ENCODE assay signal across 7 cellular contexts in the genomic region with DNA sequence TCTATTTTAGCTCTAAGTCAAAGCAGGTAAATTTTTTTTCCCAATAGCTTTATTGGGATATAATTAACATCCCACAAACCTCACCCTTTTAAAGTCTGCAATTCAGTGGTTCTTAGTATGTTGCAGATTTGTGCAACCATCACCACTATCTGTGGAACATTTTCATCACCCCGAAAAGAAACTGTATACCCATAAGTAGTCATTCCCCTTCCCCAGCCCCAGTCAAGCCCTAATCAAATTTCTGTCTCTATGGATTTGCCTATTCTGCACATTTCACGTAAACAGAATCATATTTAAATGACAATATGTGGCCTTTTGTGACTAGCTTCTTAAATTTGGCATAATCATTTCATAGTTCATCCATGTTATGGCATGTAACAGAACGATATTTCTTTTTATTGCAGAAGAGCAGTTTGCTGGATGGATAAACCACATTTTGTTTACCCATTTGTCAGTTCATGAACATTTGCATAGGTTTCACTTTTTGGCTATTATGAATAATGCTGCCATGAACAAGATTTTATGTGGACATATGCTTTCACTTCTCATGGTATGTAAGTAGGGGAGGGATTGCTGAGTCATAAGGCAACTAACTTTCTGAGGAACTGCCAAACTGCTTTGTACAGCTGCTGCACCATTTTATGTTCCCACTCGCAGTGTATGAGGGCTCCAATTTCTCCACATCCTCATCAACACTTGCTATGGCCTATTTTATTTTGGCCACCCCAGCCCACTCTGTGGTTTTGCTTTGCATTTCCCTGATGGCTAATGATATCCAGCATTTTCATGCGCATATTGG. TPM values are rescaled to one million over a fixed set of nuclear protein-coding genes. Genes with fewer than 3 reads are reported as not detected.
DNase-seq lines count a peak whose midpoint lies in the region; ATAC-seq, FAIRE-seq and TF ChIP-seq lines count a peak whose summit lies in the region.

No MANE protein-coding gene starts in this region.

- ATAC-seq in GM18505 (IDR thresholded peaks at IDR 0.05; ENCODE audit: unreplicated experiment) (peak; percentile 98), GM21717 (IDR thresholded peaks at IDR 0.05; ENCODE audit: unreplicated experiment) (peak; percentile 99), GM12878 (peak; percentile 100)

- no peaks in the 10 kb centered on the region for H3K9me3 ChIP-seq in GM12878 (replicated peaks; ENCODE audit: control insufficient read depth, insufficient read depth, low read length)
- no peaks in the 10 kb centered on the region for H3K9me3 ChIP-seq in small intestine (ENCODE audit: control insufficient read depth, low read depth)
- no peaks in the 10 kb centered on the region for H3K9me3 ChIP-seq in BE2C

- H3K79me2 ChIP-seq in GM12878 (ENCODE audit: control insufficient read depth, insufficient read depth, low read length): no peaks in the 10 kb centered on the region

- CTCF ChIA-PET in GM12878 (lab: Yijun Ruan, JAX): no interaction called here

- SMC1A ChIA-PET in GM12878 (lab: Charles Lee; ENCODE audit: uncharacterized antibody, unreplicated experiment): interaction anchor here (1.3 kb wide), 3 partner anchors 8 to 68 kb away, joined by 3 read pairs; no protein-coding TSS in a partner anchor

- no peak overlapping the region for H3K9ac ChIP-seq in GM12878 (ENCODE audit: control insufficient read depth, insufficient read depth, low read length)

- H3K36me3 ChIP-seq in GM12878 (ENCODE audit: control insufficient read depth in 2 of 2, insufficient read depth in 2 of 2, low read length in 1 of 2) (no peaks in the 10 kb centered on the region; a peak in 1 of 4 replicates), small intestine (ENCODE audit: control insufficient read depth in 2 of 2, insufficient read depth in 2 of 2, low read length in 2 of 2) (peaks cover 0 to 11% of the 10 kb centered on the region in 2 donors), BE2C (no peaks in the 10 kb centered on the region; the same call in 1 of the 2 replicates)

- H3K27me3 ChIP-seq in GM12878 (replicated peaks in 1 of 2; ENCODE audit: control insufficient read depth in 2 of 2, insufficient read depth in 2 of 2, low read length in 1 of 2) (no peaks in the 10 kb centered on the region), small intestine (ENCODE audit: control insufficient read depth in 2 of 2, insufficient read depth in 2 of 2, low read length in 2 of 2) (no peaks in the 10 kb centered on the region), BE2C (no peaks in the 10 kb centered on the region)

- no peak for TF ChIP-seq RAD21 in GM12878 (IDR thresholded peaks at IDR 0.05; ENCODE audit: insufficient read depth, low read depth, low read length)

- peak overlapping the region; percentile 51 for H3K27ac ChIP-seq in GM12878 (ENCODE audit: control insufficient read depth, insufficient read depth)
- peak overlapping the region in 1 of 2 donors; percentile 45 for H3K27ac ChIP-seq in small intestine (ENCODE audit: low read depth in 1 of 2, low read length in 1 of 2)

- peak overlapping the region; percentile 49 for H3K4me3 ChIP-seq in GM12878
- no peak overlapping the region for H3K4me3 ChIP-seq in small intestine (ENCODE audit: low read depth in 1 of 2, low read length in 2 of 2)
- H3K4me3 ChIP-seq in BE2C (ENCODE audit: low read depth, low read length): no peak overlapping the region

- H3K4me2 ChIP-seq in GM12878 (ENCODE audit: control insufficient read depth, insufficient read depth): peak overlapping the region; percentile 45

- intact Hi-C loops in GM12878 (cut with micrococcal nuclease; ENCODE audit: unreplicated experiment): loop anchor here (5.0 kb wide), 1 partner anchor 441 kb away; no protein-coding TSS in a partner anchor

- TF ChIP-seq POLR2A in GM18505 (IDR thresholded peaks at IDR 0.05; ENCODE audit: borderline replicate concordance, extremely low read depth, insufficient read depth, insufficient read length) (no peak), GM12878 (IDR thresholded peaks at IDR 0.05; ENCODE audit: low read depth, low read length) (no peak)

- peak; percentile 95 for FAIRE-seq in GM12878 (lab: Jason Lieb, UNC)
- no peak for FAIRE-seq in small intestine (lab: Jason Lieb, UNC)

- peak; percentile 91 to 93 for TF ChIP-seq EP300 in GM12878 (IDR thresholded peaks at IDR 0.05; ENCODE audit: borderline replicate concordance in 1 of 2, control insufficient read depth in 1 of 2, low read depth in 2 of 2, low read length in 2 of 2)

- 7% methylated on average over 5 of the region's 5 CpGs for WGBS in GM12878 (ENCODE audit: insufficient coverage, insufficient replicate concordance, low lambda C conversion rate, missing lambda C conversion rate)
- 66 to 73% (median 67%) methylated on average over 5 of the region's 5 CpGs for WGBS in small intestine, 3 donors

- DNase-seq in KBM-7 (peak; percentile 45), GM12878 (ENCODE audit: low read depth, low spot score) (peak; percentile 94), small intestine (peak; percentile 41), BE2C (no peak), NK-92 (lab: John Stamatoyannopoulos, UW; ENCODE audit: unreplicated experiment) (no peak)

- POLR2A ChIA-PET in GM12878 (lab: Charles Lee): no interaction called here

- no peak for TF ChIP-seq CTCF in GM12878 (IDR thresholded peaks at IDR 0.05 in 2 of 3, conservative IDR thresholded peaks at IDR 0.05 in 1 of 3; ENCODE audit: control insufficient read depth in 2 of 3, extremely low read depth in 1 of 3, insufficient read depth in 1 of 3, low read depth in 3 of 3, low read length in 3 of 3)
- TF ChIP-seq CTCF in BE2C (IDR thresholded peaks at IDR 0.05; ENCODE audit: low read depth, low read length): no peak

- BruUV-seq in GM12878 (replicated peaks; lab: Mats Ljungman, UMichigan): no TSS peak

- in situ Hi-C loops in KBM-7 (cut with MboI; ENCODE audit: low pct_unique_long_range_greater_than_20kb, low sequenced_read_pairs): no loop called here
- in situ Hi-C loops in GM12878 (cut with MboI): no loop called here

- H4K20me1 ChIP-seq in GM12878 (ENCODE audit: control insufficient read depth, insufficient read depth): no peaks in the 10 kb centered on the region

- no peak overlapping the region; the same call in 1 of the 2 replicates for H2AFZ ChIP-seq in GM12878 (ENCODE audit: control insufficient read depth, low read depth, low read length)

- H3K4me1 ChIP-seq in GM12878 (ENCODE audit: control insufficient read depth, insufficient read depth, low read length): peaks cover 9% of the 10 kb centered on the region; the same call in 1 of the 2 replicates
- peaks cover 6% of the 10 kb centered on the region in 2 donors for H3K4me1 ChIP-seq in small intestine (ENCODE audit: control insufficient read depth in 2 of 2, insufficient read depth in 1 of 2, low read depth in 1 of 2, low read length in 1 of 2)
- H3K4me1 ChIP-seq in BE2C: peaks cover 18% of the 10 kb centered on the region

- RAD21 ChIA-PET in GM12878 (lab: Charles Lee; ENCODE audit: unreplicated experiment): no interaction called here

TF ChIP-seq in GM12878, 131 proteins besides CTCF, POLR2A, EP300 and RAD21 (continues in another document):
- TF ChIP-seq GATAD2B (conservative IDR thresholded peaks at IDR 0.05; ENCODE audit: low read depth): peak; percentile 70
- no peak for TF ChIP-seq NR2C1 (IDR thresholded peaks at IDR 0.05)

RNA-seq across cellular contexts. Expression of gene SLC46A3, which starts 10.9 kb away (rescaled TPM):
- 11.1 and 11.3 TPM in 2 replicates for total RNA-seq in GM12878 (2013; cell fraction: nucleolus; rRNA removed)
- total RNA-seq in GM12878 (2014; rRNA removed): 10.6 and 10.7 TPM in 2 replicates
- total RNA-seq in GM12878 (2014; rRNA removed; fragmentation: Illumina TruSeq; extraction: Trizol): 7.3 and 8.2 TPM in 2 replicates
- total RNA-seq in GM12878 (2021): 8.3 and 9.5 TPM in 2 replicates
- 4.6 TPM for polyA plus RNA-seq in GM12878 (2011; ENCODE audit: low read depth)
- polyA plus RNA-seq in GM12878 (2011; rRNA removed): 15.6 and 17.5 TPM in 2 replicates
- 7.1 and 8.1 TPM in 2 replicates for polyA plus RNA-seq in GM12878 (2011; cell fraction: cytosol; rRNA removed)
- polyA plus RNA-seq in GM12878 (2011; cell fraction: nucleus; rRNA removed): 11.6 and 12.3 TPM in 2 replicates
- polyA plus RNA-seq in GM12878 (2012): 6.8 and 7.2 TPM in 2 replicates
- 9.3 and 14.0 TPM in 2 replicates for polyA plus RNA-seq in GM12878 (2014; fragmentation: Illumina TruSeq; extraction: Trizol)
- 1 to 10 TPM; 2.9 to 3.8 TPM for polyA plus RNA-seq in GM12878 (2014; fragmentation: Nextera tagmentation; extraction: Ambion mirVana)
- 9.8 TPM in 2 replicates for polyA plus RNA-seq in GM12878 (2014; rRNA removed)
- 10 to 100 TPM in 1 of 2 experiments, 1 to 10 TPM in 1; 9.3 to 12.0 TPM for polyA plus RNA-seq in GM12878 (2016; fragmentation: Nextera tagmentation; extraction: Ambion mirVana)
- polyA minus RNA-seq in GM12878 (2011; rRNA and poly(A)+ RNA removed): 7.3 and 11.3 TPM in 2 replicates
- polyA minus RNA-seq in GM12878 (2011; cell fraction: cytosol; rRNA and poly(A)+ RNA removed): 2.7 TPM in 2 replicates
- 5.6 and 8.9 TPM in 2 replicates for polyA minus RNA-seq in GM12878 (2011; cell fraction: nucleus; rRNA and poly(A)+ RNA removed)
- polyA plus RNA-seq in small intestine: 10 to 100 TPM; 24.8 to 78.3 (median 51.1) TPM
- 0.71 TPM for polyA plus RNA-seq in BE2C (2012; ENCODE audit: insufficient read depth, insufficient read length, low read depth)

RNA-seq across cellular contexts. Expression of gene POMP, which starts 48.9 kb away (rescaled TPM):
- total RNA-seq in GM12878 (2013; cell fraction: nucleolus; rRNA removed): 12.9 and 14.2 TPM in 2 replicates
- total RNA-seq in GM12878 (2014; rRNA removed): 96.5 and 108 TPM in 2 replicates
- total RNA-seq in GM12878 (2014; rRNA removed; fragmentation: Illumina TruSeq; extraction: Trizol): 123 and 132 TPM in 2 replicates
- 101 TPM in 2 replicates for total RNA-seq in GM12878 (2021)
- polyA plus RNA-seq in GM12878 (2011; ENCODE audit: low read depth): 83.2 TPM
- polyA plus RNA-seq in GM12878 (2011; rRNA removed): 155 and 228 TPM in 2 replicates
- polyA plus RNA-seq in GM12878 (2011; cell fraction: cytosol; rRNA removed): 38.3 and 55.6 TPM in 2 replicates
- 33.6 and 36.4 TPM in 2 replicates for polyA plus RNA-seq in GM12878 (2011; cell fraction: nucleus; rRNA removed)
- polyA plus RNA-seq in GM12878 (2012): 132 and 145 TPM in 2 replicates
- polyA plus RNA-seq in GM12878 (2014; fragmentation: Illumina TruSeq; extraction: Trizol): 128 and 154 TPM in 2 replicates
- polyA plus RNA-seq in GM12878 (2014; fragmentation: Nextera tagmentation; extraction: Ambion mirVana): 100 to 1,000 TPM; 655 to 668 TPM
- polyA plus RNA-seq in GM12878 (2014; rRNA removed): 83.7 and 90.4 TPM in 2 replicates
- polyA plus RNA-seq in GM12878 (2016; fragmentation: Nextera tagmentation; extraction: Ambion mirVana): 100 to 1,000 TPM; 430 to 468 TPM
- polyA minus RNA-seq in GM12878 (2011; rRNA and poly(A)+ RNA removed): 46.6 and 69.1 TPM in 2 replicates
- polyA minus RNA-seq in GM12878 (2011; cell fraction: cytosol; rRNA and poly(A)+ RNA removed): 25.9 and 26.6 TPM in 2 replicates
- polyA minus RNA-seq in GM12878 (2011; cell fraction: nucleus; rRNA and poly(A)+ RNA removed): 12.1 and 12.6 TPM in 2 replicates
- polyA plus RNA-seq in small intestine: 100 to 1,000 TPM in 2 of 3 donors, 10 to 100 TPM in 1; 94.5 to 121 (median 115) TPM
- polyA plus RNA-seq in BE2C (2012; ENCODE audit: insufficient read depth, insufficient read length, low read depth): 126 TPM

Comparison
In these comparisons a context has a peak if more than half of its experiments do, and no peak if none do; other contexts are left out.
1. DNase-seq: peak in KBM-7 (single experiment), GM12878 (single experiment) and small intestine (single experiment); none in BE2C (single experiment) and NK-92 (single experiment).
2. Peak in every context shown above with its lines, with median percentiles within 50 percentile points of each other: ATAC-seq.